Comparison of ENCODE assay signal across 8 cellular contexts in the genomic region with DNA sequence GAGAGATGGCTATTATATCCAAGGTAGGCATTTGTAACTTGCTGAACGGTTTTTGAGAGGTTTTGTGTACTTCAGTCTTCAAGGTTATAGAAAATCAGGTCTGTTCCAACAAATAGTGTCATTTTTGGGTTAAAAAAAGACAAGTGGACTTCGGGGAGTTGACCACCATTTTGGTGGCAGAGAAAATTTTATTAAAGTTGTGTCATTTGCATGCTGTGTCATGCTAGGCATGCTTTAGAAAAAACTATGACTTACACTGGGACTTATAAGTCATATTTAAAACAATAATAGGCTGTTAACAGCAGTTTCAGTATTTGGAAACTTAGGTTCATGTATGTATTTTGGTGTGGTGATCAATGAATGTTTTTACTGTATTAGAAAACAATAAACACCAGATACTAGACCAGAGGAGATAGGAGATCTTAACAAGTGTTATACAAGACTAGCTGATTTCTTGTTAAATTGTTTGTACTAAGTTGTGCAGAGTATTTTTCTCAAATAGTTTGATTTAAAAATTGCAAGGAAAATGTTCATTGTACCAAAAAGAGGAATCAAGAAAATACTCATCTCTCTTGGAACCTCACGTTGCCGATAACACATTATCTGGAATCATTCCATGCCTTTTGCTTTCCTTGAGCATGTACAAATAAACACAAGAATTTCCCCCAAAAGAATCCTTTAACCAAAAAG. TPM values are rescaled to one million over a fixed set of nuclear protein-coding genes. Genes with fewer than 3 reads are reported as not detected.
DNase-seq lines count a peak whose midpoint lies in the region; ATAC-seq and TF ChIP-seq lines count a peak whose summit lies in the region.

No MANE protein-coding gene starts in this region.

- H3K36me3 Mint-ChIP-seq in natural killer cell treated with Interleukin-12 subunit alpha and Interleukin-12 subunit beta and Interleukin-15 and Interleukin-18, amount 100 ng/mL, for 72 hours: peaks cover 48% of the 10 kb centered on the region

- no peaks in the 10 kb centered on the region for H3K27me3 Mint-ChIP-seq in natural killer cell treated with Interleukin-12 subunit alpha and Interleukin-12 subunit beta and Interleukin-15 and Interleukin-18, amount 100 ng/mL, for 72 hours

- H3K4me3 ChIP-seq in BLaER1: peak overlapping the region; percentile 94
- H3K4me3 ChIP-seq in LNCaP clone FGC (ENCODE audit: low read depth, low read length): peak overlapping the region; percentile 86
- H3K4me3 ChIP-seq in dorsolateral prefrontal cortex: peak overlapping the region; percentile 61 to 94 (median 82)

- H3K27me3 ChIP-seq in BLaER1: no peaks in the 10 kb centered on the region
- H3K27me3 ChIP-seq in dorsolateral prefrontal cortex: no peaks in the 10 kb centered on the region

- DNase-seq in LNCaP clone FGC (ENCODE audit: low read depth) (no peak), dorsolateral prefrontal cortex (no peak), cortex of kidney (lab: John Stamatoyannopoulos, UW) (no peak), T-helper 9 cell (no peak)
- DNase-seq in natural killer cell treated with Interleukin-12 subunit alpha and Interleukin-12 subunit beta and Interleukin-15 and Interleukin-18, amount 100 ng/mL, for 72 hours (ENCODE audit: low spot score): no peak

- H4K20me1 ChIP-seq in BLaER1: peaks cover 54% of the 10 kb centered on the region

- ATAC-seq in natural killer cell treated with Interleukin-12 subunit alpha and Interleukin-12 subunit beta and Interleukin-15 and Interleukin-18, amount 100 ng/mL, for 72 hours: no peak
- ATAC-seq in HG03469 (IDR thresholded peaks at IDR 0.05; ENCODE audit: unreplicated experiment) (no peak), HG02938 (IDR thresholded peaks at IDR 0.05; ENCODE audit: unreplicated experiment) (no peak)

- peaks cover 52% of the 10 kb centered on the region for H3K36me3 ChIP-seq in BLaER1

- TF ChIP-seq CTCF in LNCaP clone FGC (IDR thresholded peaks at IDR 0.05; ENCODE audit: control insufficient read depth, extremely low read depth, insufficient read depth) (no peak), dorsolateral prefrontal cortex (IDR thresholded peaks at IDR 0.05 in 54 of 56, conservative IDR thresholded peaks at IDR 0.05 in 2 of 56; ENCODE audit: low read depth in 1 of 56, partially characterized antibody in 56 of 56) (no peak)

- H3K27ac ChIP-seq in BLaER1 (peak overlapping the region; percentile 99), dorsolateral prefrontal cortex (peak overlapping the region in 16 of 59 donors; percentile 69 to 94 (median 86))

- H3K4me1 Mint-ChIP-seq in natural killer cell treated with Interleukin-12 subunit alpha and Interleukin-12 subunit beta and Interleukin-15 and Interleukin-18, amount 100 ng/mL, for 72 hours (ENCODE audit: low read depth in 2 of 2): peaks cover 33 to 55% of the 10 kb centered on the region in 2 donors

- peak overlapping the region; percentile 94 for H3K4me3 Mint-ChIP-seq in natural killer cell treated with Interleukin-12 subunit alpha and Interleukin-12 subunit beta and Interleukin-15 and Interleukin-18, amount 100 ng/mL, for 72 hours

- intact Hi-C loops in dorsolateral prefrontal cortex (cut with DNase I): loop anchor here in 1 of 2 donors (10.0 kb wide), 1 partner anchor 1072 kb away; a partner anchor contains a TSS

- no peaks in the 10 kb centered on the region for H3K9me3 ChIP-seq in BLaER1

- H3K27ac Mint-ChIP-seq in natural killer cell treated with Interleukin-12 subunit alpha and Interleukin-12 subunit beta and Interleukin-15 and Interleukin-18, amount 100 ng/mL, for 72 hours: peak overlapping the region; percentile 88 to 91

- peak overlapping the region; percentile 90 for H3K4me2 ChIP-seq in BLaER1

- peaks cover 61% of the 10 kb centered on the region for H3K4me1 ChIP-seq in BLaER1

- peak overlapping the region; percentile 99 for H3K9ac ChIP-seq in BLaER1

- no peaks in the 10 kb centered on the region for H3K9me3 Mint-ChIP-seq in natural killer cell treated with Interleukin-12 subunit alpha and Interleukin-12 subunit beta and Interleukin-15 and Interleukin-18, amount 100 ng/mL, for 72 hours

RNA-seq across cellular contexts. Expression of a gene that starts 1.4 kb away (rescaled TPM):
- 100 to 1,000 TPM; 207 to 502 (median 388) TPM for total RNA-seq in dorsolateral prefrontal cortex
- 1,000 to 10,000 TPM; 1,073 to 1,486 TPM for total RNA-seq in natural killer cell treated with Interleukin-12 subunit alpha and Interleukin-12 subunit beta and Interleukin-15 and Interleukin-18, amount 100 ng/mL, for 72 hours

RNA-seq across cellular contexts. Expression of a gene that starts 34.2 kb away (rescaled TPM):
- total RNA-seq in dorsolateral prefrontal cortex: 10 to 100 TPM in 119 of 120 experiments, 1 to 10 TPM in 1; 9.3 to 25.2 (median 17.9) TPM
- total RNA-seq in natural killer cell treated with Interleukin-12 subunit alpha and Interleukin-12 subunit beta and Interleukin-15 and Interleukin-18, amount 100 ng/mL, for 72 hours: 10 to 100 TPM in 1 of 2 donors, 1 to 10 TPM in 1; 9.0 to 16.4 TPM
